ENCODE assay signal across 8 cellular contexts in genomic region chr1:248863011-248863881, GRCh38.
A peak's percentile ranks its signal among the peaks of the same experiment; 100 is the strongest.
DNase-seq lines count a peak whose midpoint lies in the region; ATAC-seq lines count a peak whose summit lies in the region.

No MANE protein-coding gene starts in this region.

- ATAC-seq in GM18909 (IDR thresholded peaks at IDR 0.05; ENCODE audit: poor library complexity, unreplicated experiment) (peak; percentile 70), HG03139 (IDR thresholded peaks at IDR 0.05; ENCODE audit: unreplicated experiment) (peak; percentile 60)

- DNase-seq in AG08395 (ENCODE audit: low spot score) (peak; percentile 72), NCI-H2227 (lab: John Stamatoyannopoulos, UW; ENCODE audit: unreplicated experiment) (peak; percentile 87), cerebellar cortex (ENCODE audit: low spot score) (peak; percentile 93), kidney tubule cell (ENCODE audit: low spot score) (peak; percentile 71)
- peak; percentile 36 to 55 (median 54) for DNase-seq in activated CD4-positive, CD25-positive, alpha-beta regulatory T cell (lab: John Stamatoyannopoulos, UW)
- peak; percentile 64 to 83 (median 74) for DNase-seq in stimulated activated CD4-positive, alpha-beta T cell treated with anti-CD3 and anti-CD28 coated beads, Interleukin-1b, Interleukin-23, amount 100 ng/mL, for 24 hours (ENCODE audit: low read depth in 4 of 4, low spot score in 1 of 4)

Comparison
In these comparisons a context has a peak if more than half of its experiments do, and no peak if none do; other contexts are left out.
1. Peak in every context shown above with its lines: DNase-seq and ATAC-seq.